ENCODE assay signal across 8 cellular contexts in genomic region chr12:53047221-53048032, GRCh38. TPM values are rescaled to one million over a fixed set of nuclear protein-coding genes. Genes with fewer than 3 reads are reported as not detected.
A peak's percentile ranks its signal among the peaks of the same experiment; 100 is the strongest.
DNase-seq lines count a peak whose midpoint lies in the region; ATAC-seq and TF ChIP-seq lines count a peak whose summit lies in the region.

No MANE protein-coding gene starts in this region.

- H3K9me3 ChIP-seq in H9 (ENCODE audit: control insufficient read depth, low read depth, low read length), result no peaks in the 10 kb centered on the region

- H3K23me2 ChIP-seq in H9 (ENCODE audit: insufficient read length, low read depth, low read length, poor library complexity, severe bottlenecking), result peaks cover 15% of the 10 kb centered on the region

- H4K91ac ChIP-seq in H9 (ENCODE audit: insufficient read length, low read depth, low read length), result no peak overlapping the region

- peak overlapping the region; percentile 74 for H3K4me2 ChIP-seq in H9 (ENCODE audit: insufficient read depth, insufficient read length, low read length)

- no peak overlapping the region for H3K27ac ChIP-seq in H9 (ENCODE audit: insufficient read length, low read depth, low read length)

- no peak overlapping the region for H3K23ac ChIP-seq in H9 (ENCODE audit: insufficient read length, low read depth, low read length)

- peak; percentile 42 for ATAC-seq in left colon
- no peak for ATAC-seq in HG03469 (IDR thresholded peaks at IDR 0.05; ENCODE audit: unreplicated experiment)

- no peak overlapping the region for H2BK15ac ChIP-seq in H9 (ENCODE audit: low read depth, low read length)

- H3K36me3 Mint-ChIP-seq in H9 (ENCODE audit: insufficient read depth in 1 of 3, low read depth in 3 of 3), result peaks cover 7 to 8% (median 8%) of the 10 kb centered on the region in 3 experiments; a peak in 6 of 7 replicates

- H3K4me1 Mint-ChIP-seq in H9, result peaks cover 71 to 81% of the 10 kb centered on the region in 2 experiments

- H3K4me1 ChIP-seq in H9 (ENCODE audit: insufficient read depth, low read length), result peaks cover 31% of the 10 kb centered on the region; the same call in 1 of the 2 replicates

- no peak overlapping the region for H3K9ac ChIP-seq in H9 (ENCODE audit: extremely low read depth, insufficient read length, low read length)

- H4K8ac ChIP-seq in H9 (replicated peaks; ENCODE audit: insufficient read length, low read depth, low read length), result no peak overlapping the region

- no peak overlapping the region for H2AK5ac ChIP-seq in H9 (ENCODE audit: insufficient read length, low read length)

- no peak overlapping the region for H3K18ac ChIP-seq in H9 (ENCODE audit: insufficient read length, low read depth, low read length)

- no peak overlapping the region for H4K5ac ChIP-seq in H9 (ENCODE audit: insufficient read length, low read depth, low read length)

- H3K79me2 ChIP-seq in H9 (ENCODE audit: insufficient read depth, low read length), result no peaks in the 10 kb centered on the region; the same call in 1 of the 2 replicates

- no peak overlapping the region for H2BK12ac ChIP-seq in H9 (ENCODE audit: insufficient read length, low read depth, low read length)

- no peak overlapping the region for H2AFZ ChIP-seq in H9 (ENCODE audit: low read length)

- no peaks in the 10 kb centered on the region for H3K79me1 ChIP-seq in H9 (ENCODE audit: insufficient read depth, low read depth, low read length, poor library complexity, severe bottlenecking)

- peaks cover 5% of the 10 kb centered on the region; the same call in 1 of the 2 replicates for H3K27me3 ChIP-seq in H9 (ENCODE audit: insufficient read depth, low read length)

- peaks cover 40% of the 10 kb centered on the region for H3K27me3 Mint-ChIP-seq in H9 (ENCODE audit: low read depth)

- no peak overlapping the region for H2BK120ac ChIP-seq in H9 (ENCODE audit: low read depth, low read length, poor library complexity, severe bottlenecking)

- H3K4me3 Mint-ChIP-seq in H9, result peak overlapping the region; percentile 53 to 75

- TF ChIP-seq CTCF in H9 (conservative IDR thresholded peaks at IDR 0.05), result no peak; the same call in 2 of the 3 replicates

- no peak overlapping the region for H3K27ac Mint-ChIP-seq in H9

- H3K14ac ChIP-seq in H9 (ENCODE audit: insufficient read depth, low read length), result no peak overlapping the region

- DNase-seq in GM03348 (ENCODE audit: low spot score) (peak; percentile 93), H9 (peak; percentile 85), NAMALWA (ENCODE audit: low spot score) (peak; percentile 76), cerebellum (ENCODE audit: low spot score) (peak; percentile 82), left colon (peak; percentile 79 to 84)
- peak; percentile 73 for DNase-seq in activated CD4-positive, CD25-positive, alpha-beta regulatory T cell treated with anti-CD3 and anti-CD28 coated beads, Interleukin-2, amount 50 U/mL, for 72 hours
- peak; percentile 72 to 73 for DNase-seq in stimulated activated CD4-positive, alpha-beta T cell treated with anti-CD3 and anti-CD28 coated beads, Interleukin-2, amount 100 ng/mL, for 24 hours

- no CpG with 5 or more reads among the region's 94 CpGs for WGBS in H9 (ENCODE audit: extremely low coverage, insufficient read length, low lambda C conversion rate)

- no peak overlapping the region for H3T11ph ChIP-seq in H9 (ENCODE audit: low read length)

- no peaks in the 10 kb centered on the region for H4K20me1 ChIP-seq in H9 (ENCODE audit: control insufficient read depth, insufficient read depth, insufficient read length)

- H3K56ac ChIP-seq in H9 (ENCODE audit: insufficient read length, low read depth, low read length), result no peak overlapping the region

- H2BK5ac ChIP-seq in H9 (ENCODE audit: insufficient read length, low read length), result no peak overlapping the region

- intact Hi-C loops in left colon (cut with DNase I, micrococcal nuclease), result no loop called here

- no peaks in the 10 kb centered on the region; a peak in 1 of 5 replicates for H3K9me3 Mint-ChIP-seq in H9

- H2BK20ac ChIP-seq in H9 (ENCODE audit: low read depth, low read length, poor library complexity, severe bottlenecking), result no peak overlapping the region

- H3K4ac ChIP-seq in H9 (ENCODE audit: low read depth, low read length), result no peak overlapping the region

RNA-seq across cellular contexts. Expression of gene TNS2, which starts 2.4 kb away (rescaled TPM):
- total RNA-seq in H9 (2021), result 3.6 and 4.5 TPM in 2 replicates
- 26.7 TPM for total RNA-seq in cerebellum
- 10 to 100 TPM; 31.4 to 35.6 TPM for total RNA-seq in left colon

RNA-seq across cellular contexts. Expression of gene SPRYD3, which starts 31.8 kb away (rescaled TPM):
- total RNA-seq in H9 (2021) (5.8 and 6.5 TPM in 2 replicates), cerebellum (16.0 TPM), left colon (10 to 100 TPM; 30.7 to 34.9 TPM)

RNA-seq across cellular contexts. Expression of gene EIF4B, which starts 41.2 kb away (rescaled TPM):
- total RNA-seq in H9 (2021) (713 and 723 TPM in 2 replicates), cerebellum (410 TPM), left colon (100 to 1,000 TPM; 355 to 389 TPM)

RNA-seq across cellular contexts. Expression of gene IGFBP6, which starts 50.0 kb away (rescaled TPM):
- total RNA-seq in H9 (2021), result 4.2 and 5.7 TPM in 2 replicates
- total RNA-seq in cerebellum, result 5.5 TPM
- total RNA-seq in left colon, result 10 to 100 TPM; 16.9 to 24.5 TPM

RNA-seq across cellular contexts. Expression of gene SOAT2, which starts 55.9 kb away (rescaled TPM):
- total RNA-seq in H9 (2021) (not detected in 2 replicates), cerebellum (0.27 TPM), left colon (not detected)
